1 cellular context compared by ENCODE assay signal in genomic region chr15:86877171-86877631, GRCh38.
TF ChIP-seq lines count a peak whose summit lies in the region.

No MANE protein-coding gene starts in this region.

TF ChIP-seq in SK-N-SH, 30 proteins besides CTCF, POLR2A, EP300 and RAD21 (continued from another document):
- TF ChIP-seq IRF3 (IDR thresholded peaks at IDR 0.05; ENCODE audit: low read depth, low read length) (no peak), GATA2 (CRISPR knock-in tag; IDR thresholded peaks at IDR 0.05) (no peak), POLR2AphosphoS5 (IDR thresholded peaks at IDR 0.05; ENCODE audit: low read depth, low read length) (peak; percentile 67; the same call in 1 of the 2 replicates), SIN3A (IDR thresholded peaks at IDR 0.05; ENCODE audit: borderline replicate concordance, low read depth, low read length) (no peak), RXRA (IDR thresholded peaks at IDR 0.05; ENCODE audit: borderline replicate concordance, low read depth) (peak; percentile 99), TEAD4 (IDR thresholded peaks at IDR 0.05; ENCODE audit: borderline replicate concordance, insufficient read depth) (peak; percentile 87), CHD2 (IDR thresholded peaks at IDR 0.05; ENCODE audit: low read length, partially characterized antibody) (no peak), USF1 (IDR thresholded peaks at IDR 0.05; ENCODE audit: borderline replicate concordance, low read depth) (0 out of 2 replicates have a peak, but pooled peaks have one; percentile 19), FOXJ3 (CRISPR knock-in tag; IDR thresholded peaks at IDR 0.05) (no peak), ELF1 (IDR thresholded peaks at IDR 0.05) (peak; percentile 58; the same call in 1 of the 2 replicates), USF2 (IDR thresholded peaks at IDR 0.05; ENCODE audit: borderline replicate concordance, low read depth, low read length) (no peak), FOSL2 (IDR thresholded peaks at IDR 0.05; ENCODE audit: borderline replicate concordance, low read depth) (peak; percentile 87), PBX3 (IDR thresholded peaks at IDR 0.05) (peak; percentile 88; the same call in 1 of the 2 replicates), NFIC (IDR thresholded peaks at IDR 0.05; ENCODE audit: borderline replicate concordance) (peak; percentile 96), TAF1 (IDR thresholded peaks at IDR 0.05; ENCODE audit: borderline replicate concordance, low read depth, low read length) (no peak), FOXM1 (IDR thresholded peaks at IDR 0.05; ENCODE audit: low read depth) (peak; percentile 88), JUND (IDR thresholded peaks at IDR 0.05) (peak; percentile 92), SMC3 (IDR thresholded peaks at IDR 0.05; ENCODE audit: low read depth, low read length) (peak; percentile 29), ZBTB33 (IDR thresholded peaks at IDR 0.05; ENCODE audit: borderline replicate concordance, low read depth) (peak; percentile 76), RFX5 (IDR thresholded peaks at IDR 0.05; ENCODE audit: low read length) (no peak), TCF12 (IDR thresholded peaks at IDR 0.05) (peak; percentile 94), MEF2A (IDR thresholded peaks at IDR 0.05; ENCODE audit: borderline replicate concordance, low read depth) (peak; percentile 65; the same call in 1 of the 2 replicates), YY1 (IDR thresholded peaks at IDR 0.05; ENCODE audit: low read depth) (no peak)
